Comparison of ENCODE assay signal across 8 cellular contexts in genomic region chr4:147733614-147734344, GRCh38. TPM values are rescaled to one million over a fixed set of nuclear protein-coding genes. Genes with fewer than 3 reads are reported as not detected.
DNase-seq lines count a peak whose midpoint lies in the region; ATAC-seq and TF ChIP-seq lines count a peak whose summit lies in the region.

No MANE protein-coding gene starts in this region.

- H3K27ac Mint-ChIP-seq in activated CD4-positive, alpha-beta T cell treated with anti-CD3 and anti-CD28 coated beads, Interleukin-2, amount 10 ng/mL, durations not matched to agents 24 days and 14 days: no peak overlapping the region
- no peak overlapping the region for H3K27ac Mint-ChIP-seq in activated naive CD8-positive, alpha-beta T cell treated with anti-CD3 and anti-CD28 coated beads, Interleukin-2, amount 10 ng/mL, durations not matched to agents 7 days and 5 days

- H3K4me1 ChIP-seq in tibial artery: peaks cover 0 to 52% (median 27%) of the 10 kb centered on the region in 4 donors

- POLR2A ChIA-PET in activated naive CD8-positive, alpha-beta T cell treated with anti-CD3 and anti-CD28 coated beads, Interleukin-2, amount 10 ng/mL, durations not matched to agents 7 days and 5 days (lab: Charles Lee): interaction anchor here (1.8 kb wide), 1 partner anchor 50 kb away, joined by 8 read pairs; the partner anchor contains the start of gene PRMT9

- no peaks in the 10 kb centered on the region for H3K36me3 Mint-ChIP-seq in activated CD4-positive, alpha-beta T cell treated with anti-CD3 and anti-CD28 coated beads, Interleukin-2, amount 10 ng/mL, durations not matched to agents 24 days and 14 days (ENCODE audit: low read depth)
- H3K36me3 Mint-ChIP-seq in activated naive CD8-positive, alpha-beta T cell treated with anti-CD3 and anti-CD28 coated beads, Interleukin-2, amount 10 ng/mL, durations not matched to agents 7 days and 5 days: peaks cover 1% of the 10 kb centered on the region

- peak overlapping the region; percentile 94 for H3K4me3 Mint-ChIP-seq in activated CD4-positive, alpha-beta T cell treated with anti-CD3 and anti-CD28 coated beads, Interleukin-2, amount 10 ng/mL, durations not matched to agents 24 days and 14 days
- peak overlapping the region; percentile 91 for H3K4me3 Mint-ChIP-seq in activated naive CD8-positive, alpha-beta T cell treated with anti-CD3 and anti-CD28 coated beads, Interleukin-2, amount 10 ng/mL, durations not matched to agents 7 days and 5 days

- H3K9me3 Mint-ChIP-seq in activated CD4-positive, alpha-beta T cell treated with anti-CD3 and anti-CD28 coated beads, Interleukin-2, amount 10 ng/mL, durations not matched to agents 24 days and 14 days: no peaks in the 10 kb centered on the region
- H3K9me3 Mint-ChIP-seq in activated naive CD8-positive, alpha-beta T cell treated with anti-CD3 and anti-CD28 coated beads, Interleukin-2, amount 10 ng/mL, durations not matched to agents 7 days and 5 days: no peaks in the 10 kb centered on the region

- intact Hi-C loops in activated CD4-positive, alpha-beta T cell treated with anti-CD3 and anti-CD28 coated beads, Interleukin-2, amount 10 ng/mL, durations not matched to agents 24 days and 14 days (cut with micrococcal nuclease): loop anchor here (2.0 to 10.0 kb wide), 3 partner anchors 117 to 709 kb away; partner anchors contain the start of genes NR3C2 and TMEM184C
- intact Hi-C loops in tibial artery (cut with DNase I; ENCODE audit: low total_unique reads): loop anchor here (5.0 to 10.0 kb wide), 2 partner anchors 91 to 129 kb away; no protein-coding TSS in a partner anchor

- no peak for ATAC-seq in activated naive CD8-positive, alpha-beta T cell treated with anti-CD3 and anti-CD28 coated beads, Interleukin-2, amount 10 ng/mL, durations not matched to agents 7 days and 5 days (ENCODE audit: low read depth)
- ATAC-seq in HG03159 (IDR thresholded peaks at IDR 0.05; ENCODE audit: unreplicated experiment) (no peak), GM19023 (IDR thresholded peaks at IDR 0.05; ENCODE audit: unreplicated experiment) (no peak)

- H3K27ac ChIP-seq in tibial artery: peak overlapping the region; percentile 89 to 96

- H3K9me3 ChIP-seq in tibial artery: no peaks in the 10 kb centered on the region

- peaks cover 22% of the 10 kb centered on the region for H3K27me3 Mint-ChIP-seq in activated CD4-positive, alpha-beta T cell treated with anti-CD3 and anti-CD28 coated beads, Interleukin-2, amount 10 ng/mL, durations not matched to agents 24 days and 14 days
- H3K27me3 Mint-ChIP-seq in activated naive CD8-positive, alpha-beta T cell treated with anti-CD3 and anti-CD28 coated beads, Interleukin-2, amount 10 ng/mL, durations not matched to agents 7 days and 5 days: peaks cover 20% of the 10 kb centered on the region

- no peaks in the 10 kb centered on the region for H3K36me3 ChIP-seq in tibial artery

- peak overlapping the region; percentile 82 to 91 for H3K4me3 ChIP-seq in tibial artery

- no peaks in the 10 kb centered on the region for H3K27me3 ChIP-seq in tibial artery

- peaks cover 35% of the 10 kb centered on the region for H3K4me1 Mint-ChIP-seq in activated CD4-positive, alpha-beta T cell treated with anti-CD3 and anti-CD28 coated beads, Interleukin-2, amount 10 ng/mL, durations not matched to agents 24 days and 14 days
- peaks cover 17% of the 10 kb centered on the region for H3K4me1 Mint-ChIP-seq in activated naive CD8-positive, alpha-beta T cell treated with anti-CD3 and anti-CD28 coated beads, Interleukin-2, amount 10 ng/mL, durations not matched to agents 7 days and 5 days

- no peak for TF ChIP-seq CTCF in tibial artery (IDR thresholded peaks at IDR 0.05)

- no peak for DNase-seq in activated CD4-positive, alpha-beta T cell treated with anti-CD3 and anti-CD28 coated beads, Interleukin-2, amount 10 ng/mL, durations not matched to agents 24 days and 14 days
- no peak for DNase-seq in activated CD4-positive, alpha-beta T cell treated with anti-CD3 and anti-CD28 coated beads, Interleukin-2, amount 50 U/mL, for 4 hours
- no peak for DNase-seq in activated naive CD8-positive, alpha-beta T cell treated with anti-CD3 and anti-CD28 coated beads, Interleukin-2, amount 10 ng/mL, durations not matched to agents 7 days and 5 days
- peak; percentile 68 for DNase-seq in iris pigment epithelial cell (ENCODE audit: low read depth)
- DNase-seq in tibial artery: peak; percentile 36 to 74
- no peak for DNase-seq in DMS53 (lab: John Stamatoyannopoulos, UW)

RNA-seq across cellular contexts. Expression of gene ARHGAP10, which starts 1.9 kb away (rescaled TPM):
- total RNA-seq in activated CD4-positive, alpha-beta T cell treated with anti-CD3 and anti-CD28 coated beads, Interleukin-2, amount 10 ng/mL, durations not matched to agents 24 days and 14 days: 7.4 and 8.3 TPM in 2 replicates
- total RNA-seq in activated naive CD8-positive, alpha-beta T cell treated with anti-CD3 and anti-CD28 coated beads, Interleukin-2, amount 10 ng/mL, durations not matched to agents 7 days and 5 days: 1 to 10 TPM; 6.5 to 6.6 TPM

RNA-seq across cellular contexts. Expression of gene PRMT9, which starts 49.8 kb away (rescaled TPM):
- total RNA-seq in activated CD4-positive, alpha-beta T cell treated with anti-CD3 and anti-CD28 coated beads, Interleukin-2, amount 10 ng/mL, durations not matched to agents 24 days and 14 days: 8.1 TPM in 2 replicates
- 10 to 100 TPM; 12.0 to 12.5 TPM for total RNA-seq in activated naive CD8-positive, alpha-beta T cell treated with anti-CD3 and anti-CD28 coated beads, Interleukin-2, amount 10 ng/mL, durations not matched to agents 7 days and 5 days

Comparison
In these comparisons a context has a peak if more than half of its experiments do, and no peak if none do; other contexts are left out.
1. DNase-seq: peak in iris pigment epithelial cell (single experiment) and tibial artery (2 of 2); none in activated CD4-positive, alpha-beta T cell treated with anti-CD3 and anti-CD28 coated beads, Interleukin-2, amount 10 ng/mL, durations not matched to agents 24 days and 14 days (single experiment), activated CD4-positive, alpha-beta T cell treated with anti-CD3 and anti-CD28 coated beads, Interleukin-2, amount 50 U/mL, for 4 hours (0 of 2), activated naive CD8-positive, alpha-beta T cell treated with anti-CD3 and anti-CD28 coated beads, Interleukin-2, amount 10 ng/mL, durations not matched to agents 7 days and 5 days (single experiment) and DMS53 (single experiment).